20 cellular contexts compared by ENCODE assay signal in genomic region chr2:71927757-71928715, GRCh38.
DNase-seq lines count a peak whose midpoint lies in the region; ATAC-seq, FAIRE-seq and TF ChIP-seq lines count a peak whose summit lies in the region.
"Had no signal": no experiment of that assay in that cellular context is flagged by ENCODE, and none has a peak within 500 bp of the region (broad histone marks: within the 10 kb centered on the region; RNA-seq: fewer than 3 reads in every experiment).

No MANE protein-coding gene starts in this region.

- H3K36me3 ChIP-seq in endodermal cell (ENCODE audit: control insufficient read depth, insufficient read depth, low read length): no peaks in the 10 kb centered on the region
- H3K36me3 ChIP-seq in spleen: no peaks in the 10 kb centered on the region

- H3K9me3 Mint-ChIP-seq in endodermal cell (no peaks in the 10 kb centered on the region), immature natural killer cell (no peaks in the 10 kb centered on the region)
- H3K9me3 Mint-ChIP-seq: activated B cell treated with CpG ODN at 0.5 μM for 24 hours; activated naive CD4-positive, alpha-beta T cell treated with anti-CD3 and anti-CD28 coated beads, Interleukin-2, amount 50 U/mL, for 24 hours; CD8-positive, alpha-beta T cell; dendritic cell treated with granulocyte-macrophage colony-stimulating factor and Interleukin-4, amounts not matched to agents 40 ng/mL and 50 ng/mL, for 4 days; IgD-negative memory B cell; nephron progenitor cell had no signal

- H3K4me3 ChIP-seq in endodermal cell (ENCODE audit: low read length) (no peak overlapping the region), spleen (no peak overlapping the region)

- TF ChIP-seq CTCF in endodermal cell (conservative IDR thresholded peaks at IDR 0.05) (no peak), spleen (IDR thresholded peaks at IDR 0.05 in 8 of 11, conservative IDR thresholded peaks at IDR 0.05 in 3 of 11) (no peak)

- 90 to 95% methylated on average over 9 to 10 of the region's 10 CpGs for WGBS in endodermal cell (ENCODE audit: insufficient coverage in 1 of 2, insufficient read length in 1 of 2), 2 experiments
- WGBS in spleen, 5 donors: 88 to 94% (median 91%) methylated on average over 10 of the region's 10 CpGs

- intact Hi-C loops in spleen (cut with DNase I; ENCODE audit: low total_unique reads): no loop called here

- peak; percentile 7 for DNase-seq in GM03348 (ENCODE audit: low spot score)
- no peak for DNase-seq in HTR-8/SVneo (ENCODE audit: insufficient read length, low spot score)
- peak; percentile 13 for DNase-seq in endodermal cell
- peak; percentile 43 for DNase-seq in spleen
- no peak for DNase-seq in immature natural killer cell
- DNase-seq in RPMI8226: no peak
- DNase-seq: activated B cell treated with CpG ODN at 0.5 μM for 24 hours, aorta, DMS53, foreskin fibroblast, NCI-H1694, NCI-H2171 treated with DMSO at 0.1 percent for 48 hours, NCI-H526 treated with DMSO at 0.1 percent for 48 hours, nephron progenitor cell had no signal

- no peaks in the 10 kb centered on the region for H3K36me3 Mint-ChIP-seq in endodermal cell (ENCODE audit: low read depth)
- no peaks in the 10 kb centered on the region for H3K36me3 Mint-ChIP-seq in immature natural killer cell
- H3K36me3 Mint-ChIP-seq: activated naive CD4-positive, alpha-beta T cell treated with anti-CD3 and anti-CD28 coated beads, Interleukin-2, amount 50 U/mL, for 24 hours; CD8-positive, alpha-beta T cell; IgD-negative memory B cell had no signal

- no peaks in the 10 kb centered on the region for H3K9me3 ChIP-seq in endodermal cell (ENCODE audit: control insufficient read depth, low read length)
- H3K9me3 ChIP-seq in spleen: no peaks in the 10 kb centered on the region

- no peaks in the 10 kb centered on the region for H3K4me1 ChIP-seq in endodermal cell (ENCODE audit: control insufficient read depth, insufficient read depth, low read length)
- H3K4me1 ChIP-seq in spleen: peaks cover 0 to 13% (median 2%) of the 10 kb centered on the region in 6 donors

- no peaks in the 10 kb centered on the region for H3K4me1 Mint-ChIP-seq in endodermal cell
- no peaks in the 10 kb centered on the region for H3K4me1 Mint-ChIP-seq in immature natural killer cell
- H3K4me1 Mint-ChIP-seq: activated B cell treated with CpG ODN at 0.5 μM for 24 hours; activated naive CD4-positive, alpha-beta T cell treated with anti-CD3 and anti-CD28 coated beads, Interleukin-2, amount 50 U/mL, for 24 hours had no signal

- H3K27ac Mint-ChIP-seq in endodermal cell (no peak overlapping the region), immature natural killer cell (no peak overlapping the region)
- H3K27ac Mint-ChIP-seq: activated B cell treated with CpG ODN at 0.5 μM for 24 hours; activated naive CD4-positive, alpha-beta T cell treated with anti-CD3 and anti-CD28 coated beads, Interleukin-2, amount 50 U/mL, for 24 hours; CD8-positive, alpha-beta T cell; dendritic cell treated with granulocyte-macrophage colony-stimulating factor and Interleukin-4, amounts not matched to agents 40 ng/mL and 50 ng/mL, for 4 days; IgD-negative memory B cell; nephron progenitor cell; progenitor cell of endocrine pancreas had no signal

- H3K27me3 Mint-ChIP-seq in endodermal cell (ENCODE audit: insufficient read depth) (peaks cover 2% of the 10 kb centered on the region), immature natural killer cell (ENCODE audit: low read depth in 3 of 3) (peaks cover 0 to 3% (median 0%) of the 10 kb centered on the region in 3 donors)
- H3K27me3 Mint-ChIP-seq: activated B cell treated with CpG ODN at 0.5 μM for 24 hours; activated naive CD4-positive, alpha-beta T cell treated with anti-CD3 and anti-CD28 coated beads, Interleukin-2, amount 50 U/mL, for 24 hours; dendritic cell treated with granulocyte-macrophage colony-stimulating factor and Interleukin-4, amounts not matched to agents 40 ng/mL and 50 ng/mL, for 4 days had no signal

- no peak overlapping the region for H3K4me3 Mint-ChIP-seq in endodermal cell
- H3K4me3 Mint-ChIP-seq in immature natural killer cell: no peak overlapping the region
- H3K4me3 Mint-ChIP-seq: activated B cell treated with CpG ODN at 0.5 μM for 24 hours; activated naive CD4-positive, alpha-beta T cell treated with anti-CD3 and anti-CD28 coated beads, Interleukin-2, amount 50 U/mL, for 24 hours; CD8-positive, alpha-beta T cell; dendritic cell treated with granulocyte-macrophage colony-stimulating factor and Interleukin-4, amounts not matched to agents 40 ng/mL and 50 ng/mL, for 4 days; IgD-negative memory B cell; nephron progenitor cell had no signal

- TF ChIP-seq POLR2A in spleen (IDR thresholded peaks at IDR 0.05): no peak

- peak; percentile 70 for FAIRE-seq in HTR-8/SVneo (lab: Jason Lieb, UNC)

- H3K27me3 ChIP-seq in endodermal cell (ENCODE audit: control insufficient read depth, insufficient read depth, low read length, poor library complexity, severe bottlenecking) (no peaks in the 10 kb centered on the region), spleen (replicated peaks in 1 of 7) (no peaks in the 10 kb centered on the region)

- H3K27ac ChIP-seq in endodermal cell (ENCODE audit: low read depth, low read length) (no peak overlapping the region), spleen (no peak overlapping the region)

- ATAC-seq in HG02981 (IDR thresholded peaks at IDR 0.05; ENCODE audit: unreplicated experiment): no peak
- ATAC-seq: CD8-positive, alpha-beta T cell had no signal

- H3K9ac ChIP-seq in endodermal cell (ENCODE audit: extremely low read depth, low read length, poor library complexity, severe bottlenecking): no peak overlapping the region

Comparison
In these comparisons a context has a peak if more than half of its experiments do, and no peak if none do; other contexts are left out.
1. DNase-seq: peak in GM03348 (single experiment), endodermal cell (single experiment) and spleen (single experiment); none in HTR-8/SVneo (single experiment), immature natural killer cell (0 of 3) and RPMI8226 (single experiment).